In genomic region chr4:76962406-76963135, GRCh38 we compare ENCODE assay signal across 1 cellular context.
TF ChIP-seq lines count a peak whose summit lies in the region.

No MANE protein-coding gene starts in this region.

TF ChIP-seq in K562, 482 proteins besides CTCF, POLR2A, EP300 and RAD21:
- TF ChIP-seq CBFA2T2 (conservative IDR thresholded peaks at IDR 0.05) (no peak), PURB (CRISPR knock-in tag; IDR thresholded peaks at IDR 0.05; ENCODE audit: low read depth) (no peak), FOXJ2 (tag; IDR thresholded peaks at IDR 0.05) (no peak), CREB1 (IDR thresholded peaks at IDR 0.05) (no peak), CREB1 (CRISPR knock-in tag; IDR thresholded peaks at IDR 0.05) (no peak), TOE1 (IDR thresholded peaks at IDR 0.05; ENCODE audit: borderline replicate concordance) (no peak), TOE1 (CRISPR knock-in tag; IDR thresholded peaks at IDR 0.05; ENCODE audit: borderline replicate concordance, low read depth) (no peak), ZNF274 (IDR thresholded peaks at IDR 0.05; ENCODE audit: borderline replicate concordance, low read depth, low read length) (no peak), RBM34 (IDR thresholded peaks at IDR 0.05; ENCODE audit: borderline replicate concordance, insufficient read depth, low read length) (no peak), NRF1 (conservative IDR thresholded peaks at IDR 0.05 in 1 of 2, IDR thresholded peaks at IDR 0.05 in 1 of 2) (no peak), FIP1L1 (IDR thresholded peaks at IDR 0.05; ENCODE audit: low read depth, low read length, poor library complexity, severe bottlenecking) (no peak), TAL1 (IDR thresholded peaks at IDR 0.05) (no peak), POLR2B (IDR thresholded peaks at IDR 0.05; ENCODE audit: low read depth, partially characterized antibody) (no peak), CREB3L1 (IDR thresholded peaks at IDR 0.05; ENCODE audit: borderline replicate concordance, low read depth) (no peak), ZNF561 (CRISPR knock-in tag; conservative IDR thresholded peaks at IDR 0.05) (no peak), ZNF280B (CRISPR knock-in tag; IDR thresholded peaks at IDR 0.05) (no peak), KDM4B (IDR thresholded peaks at IDR 0.05; ENCODE audit: borderline replicate concordance in 2 of 2, low read depth in 1 of 2) (no peak), ZKSCAN1 (IDR thresholded peaks at IDR 0.05; ENCODE audit: low read depth, low read length) (no peak), CEBPB (tag; IDR thresholded peaks at IDR 0.05) (no peak)
